9 cellular contexts compared by ENCODE assay signal in the genomic region with DNA sequence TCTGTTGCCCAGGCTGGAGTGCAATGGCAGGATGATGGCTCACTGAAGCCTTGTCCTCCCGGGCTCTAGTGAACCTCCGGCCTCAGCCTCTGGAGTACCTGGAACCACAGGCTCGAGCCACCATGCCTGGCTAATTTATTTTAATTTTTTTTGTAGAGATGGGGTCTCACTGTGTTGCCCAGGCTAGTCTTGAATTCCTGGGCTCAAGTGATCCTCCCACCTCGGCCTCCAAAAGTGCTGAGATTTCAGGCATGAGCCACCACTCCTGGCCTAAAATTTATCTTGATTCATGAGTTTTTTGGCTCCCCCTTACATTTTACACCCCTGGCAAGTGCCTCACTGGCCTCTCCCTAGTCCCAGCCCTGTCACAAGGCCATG. TPM values are rescaled to one million over a fixed set of nuclear protein-coding genes. Genes with fewer than 3 reads are reported as not detected.
DNase-seq lines count a peak whose midpoint lies in the region; ATAC-seq, FAIRE-seq and TF ChIP-seq lines count a peak whose summit lies in the region.
"Had no signal": no experiment of that assay in that cellular context is flagged by ENCODE, and none has a peak within 500 bp of the region (broad histone marks: within the 10 kb centered on the region; RNA-seq: fewer than 3 reads in every experiment).

No MANE protein-coding gene starts in this region.

- H4K20me1 ChIP-seq in endothelial cell of umbilical vein (replicated peaks; ENCODE audit: control insufficient read depth, extremely low read depth, insufficient read depth, low read length): no peaks in the 10 kb centered on the region

- H3K9me3 ChIP-seq in Peyer's patch: no peaks in the 10 kb centered on the region
- no peaks in the 10 kb centered on the region for H3K9me3 ChIP-seq in endothelial cell of umbilical vein (replicated peaks; ENCODE audit: control insufficient read depth, insufficient read depth, low read length)
- H3K9me3 ChIP-seq: MG63 had no signal

- no peak overlapping the region for H2AFZ ChIP-seq in endothelial cell of umbilical vein (ENCODE audit: low read depth, low read length)

- no peaks in the 10 kb centered on the region for H3K36me3 ChIP-seq in Peyer's patch
- H3K36me3 ChIP-seq in endothelial cell of umbilical vein (ENCODE audit: control insufficient read depth in 2 of 2, extremely low read depth in 1 of 2, insufficient read depth in 2 of 2, low read length in 2 of 2): no peaks in the 10 kb centered on the region

- peak overlapping the region; percentile 5 for H3K4me3 Mint-ChIP-seq in stimulated activated memory B cell treated with anti-CD40 and anti-IgM and Interleukin-4, amounts not matched to agents 10 μg/mL and 1 μg/mL and 100 μg/mL, for 72 hours

- no peaks in the 10 kb centered on the region for H3K9me1 ChIP-seq in endothelial cell of umbilical vein (replicated peaks; ENCODE audit: control insufficient read depth, extremely low read depth, insufficient read depth, low read length)

- no peak for ATAC-seq in stimulated activated memory B cell treated with anti-CD40 and anti-IgM and Interleukin-4, amounts not matched to agents 10 μg/mL and 1 μg/mL and 100 μg/mL, for 72 hours
- ATAC-seq in HG02884 (IDR thresholded peaks at IDR 0.05; ENCODE audit: unreplicated experiment): no peak

- no peak for DNase-seq in Peyer's patch
- no peak for DNase-seq in endothelial cell of umbilical vein (ENCODE audit: low read depth, low spot score)
- DNase-seq in activated naive CD4-positive, alpha-beta T cell treated with Interleukin-2 at 50 U/mL for 16 hours: no peak
- DNase-seq in CD1c-positive myeloid dendritic cell (ENCODE audit: extremely low spot score): no peak

- H3K4me3 ChIP-seq in Peyer's patch (no peak overlapping the region), endothelial cell of umbilical vein (replicated peaks in 1 of 3; ENCODE audit: insufficient read depth in 1 of 3, low read depth in 1 of 3, low read length in 3 of 3) (no peak overlapping the region)
- H3K4me3 ChIP-seq: MG63 had no signal

- CTCF ChIA-PET in endothelial cell of umbilical vein (lab: Charles Lee): interaction anchor here (0.5 to 9.2 kb wide), 11 partner anchors 14 to 124 kb away, joined by 3 to 91 read pairs (median 5); a partner anchor contains a TSS

- dilution Hi-C loops in endothelial cell of umbilical vein (cut with MboI; ENCODE audit: extremely low pct_ligation_motif_present, low sequenced_read_pairs): no loop called here

- no peaks in the 10 kb centered on the region for H3K36me3 Mint-ChIP-seq in stimulated activated memory B cell treated with anti-CD40 and anti-IgM and Interleukin-4, amounts not matched to agents 10 μg/mL and 1 μg/mL and 100 μg/mL, for 72 hours
- H3K36me3 Mint-ChIP-seq: immature natural killer cell had no signal

- H3K27me3 Mint-ChIP-seq in stimulated activated memory B cell treated with anti-CD40 and anti-IgM and Interleukin-4, amounts not matched to agents 10 μg/mL and 1 μg/mL and 100 μg/mL, for 72 hours: no peaks in the 10 kb centered on the region

- BruUV-seq in endothelial cell of umbilical vein (replicated peaks; lab: Mats Ljungman, UMichigan): no TSS peak

- H3K27ac ChIP-seq in Peyer's patch (peak overlapping the region in 3 of 4 donors; percentile 60 to 72 (median 61)), endothelial cell of umbilical vein (ENCODE audit: insufficient read depth, low read depth, low read length) (peak overlapping the region; percentile 97)

- H3K9ac ChIP-seq in endothelial cell of umbilical vein (replicated peaks; ENCODE audit: extremely low read depth, insufficient read depth, low read length): no peak overlapping the region

- no peak for FAIRE-seq in endothelial cell of umbilical vein (lab: Jason Lieb, UNC)

- no peak overlapping the region for H3K4me2 ChIP-seq in endothelial cell of umbilical vein (ENCODE audit: insufficient read depth, low read length)

- no peaks in the 10 kb centered on the region for H3K9me3 Mint-ChIP-seq in stimulated activated memory B cell treated with anti-CD40 and anti-IgM and Interleukin-4, amounts not matched to agents 10 μg/mL and 1 μg/mL and 100 μg/mL, for 72 hours
- H3K9me3 Mint-ChIP-seq: immature natural killer cell had no signal

- TF ChIP-seq POLR2A in Peyer's patch (IDR thresholded peaks at IDR 0.05) (no peak), endothelial cell of umbilical vein (IDR thresholded peaks at IDR 0.05; ENCODE audit: low read depth, low read length) (no peak)

- H3K27ac Mint-ChIP-seq in stimulated activated memory B cell treated with anti-CD40 and anti-IgM and Interleukin-4, amounts not matched to agents 10 μg/mL and 1 μg/mL and 100 μg/mL, for 72 hours: no peak overlapping the region

- peaks cover 0 to 80% (median 17%) of the 10 kb centered on the region in 4 donors for H3K4me1 ChIP-seq in Peyer's patch
- H3K4me1 ChIP-seq in endothelial cell of umbilical vein (ENCODE audit: control insufficient read depth, extremely low read depth, insufficient read depth, low read length): peaks cover 56% of the 10 kb centered on the region

- intact Hi-C loops in endothelial cell of umbilical vein (cut with micrococcal nuclease): loop anchor here (1.0 to 2.0 kb wide), 5 partner anchors 13 to 49 kb away; a partner anchor contains a TSS

- H3K79me2 ChIP-seq in endothelial cell of umbilical vein (ENCODE audit: control insufficient read depth, insufficient read depth, low read length): peaks cover 49% of the 10 kb centered on the region

- POLR2A ChIA-PET in endothelial cell of umbilical vein (lab: Charles Lee): interaction anchor here (0.6 to 5.3 kb wide), 4 partner anchors 26 to 131 kb away, joined by 3 to 34 read pairs (median 8); a partner anchor contains a TSS

- H3K4me1 Mint-ChIP-seq in stimulated activated memory B cell treated with anti-CD40 and anti-IgM and Interleukin-4, amounts not matched to agents 10 μg/mL and 1 μg/mL and 100 μg/mL, for 72 hours: peaks cover 58% of the 10 kb centered on the region

- H3K27me3 ChIP-seq in Peyer's patch (no peaks in the 10 kb centered on the region), endothelial cell of umbilical vein (ENCODE audit: control insufficient read depth in 2 of 2, insufficient read depth in 2 of 2, low read length in 2 of 2) (no peaks in the 10 kb centered on the region)
- H3K27me3 ChIP-seq: MG63 had no signal

- no peak for TF ChIP-seq CTCF in Peyer's patch (IDR thresholded peaks at IDR 0.05)
- TF ChIP-seq CTCF in endothelial cell of umbilical vein (IDR thresholded peaks at IDR 0.05; ENCODE audit: extremely low read depth in 1 of 2, insufficient read depth in 1 of 2, low read depth in 1 of 2, low read length in 2 of 2): no peak

RNA-seq across cellular contexts. Expression of a gene that starts 2.5 kb away (rescaled TPM):
- 10 to 100 TPM in 3 of 4 donors, 1 to 10 TPM in 1; 4.4 to 25.6 (median 19.5) TPM for total RNA-seq in Peyer's patch
- total RNA-seq in endothelial cell of umbilical vein: 202 and 219 TPM in 2 replicates
- polyA plus RNA-seq in endothelial cell of umbilical vein: 539 and 592 TPM in 2 replicates
- 283 and 310 TPM in 2 replicates for polyA plus RNA-seq in endothelial cell of umbilical vein (2011; cell fraction: cytosol; rRNA removed)
- 598 and 634 TPM in 2 replicates for polyA plus RNA-seq in endothelial cell of umbilical vein (2011; cell fraction: nucleus; rRNA removed)
- polyA plus RNA-seq in endothelial cell of umbilical vein (2012): 223 and 254 TPM in 2 replicates
- 472 and 495 TPM in 2 replicates for polyA minus RNA-seq in endothelial cell of umbilical vein
- 35.7 TPM for polyA minus RNA-seq in endothelial cell of umbilical vein (2011; cell fraction: cytosol; rRNA and poly(A)+ RNA removed)
- polyA minus RNA-seq in endothelial cell of umbilical vein (2011; cell fraction: nucleus; rRNA and poly(A)+ RNA removed): 135 and 171 TPM in 2 replicates

RNA-seq across cellular contexts. Expression of a gene that starts 4.2 kb away (rescaled TPM):
- total RNA-seq in Peyer's patch (not detected), endothelial cell of umbilical vein (not detected in 2 replicates)
- polyA plus RNA-seq in endothelial cell of umbilical vein: 0.18 and 0.24 TPM in 2 replicates
- 0.14 and 0.21 TPM in 2 replicates for polyA plus RNA-seq in endothelial cell of umbilical vein (2011; cell fraction: cytosol; rRNA removed)
- polyA plus RNA-seq in endothelial cell of umbilical vein (2011; cell fraction: nucleus; rRNA removed): 0.22 TPM in 1 of 2 replicates, not detected in the other
- not detected in 2 replicates for polyA plus RNA-seq in endothelial cell of umbilical vein (2012)
- polyA minus RNA-seq in endothelial cell of umbilical vein: not detected in 2 replicates
- polyA minus RNA-seq in endothelial cell of umbilical vein (2011; cell fraction: cytosol; rRNA and poly(A)+ RNA removed): not detected
- not detected in 2 replicates for polyA minus RNA-seq in endothelial cell of umbilical vein (2011; cell fraction: nucleus; rRNA and poly(A)+ RNA removed)
- total RNA-seq: T-helper 2 cell treated with Interferon-gamma antibody and Interleukin-4, amounts not matched to agents 100 ng/mL and 5 ng/mL, for 36 hours had no signal
- polyA plus RNA-seq: immature natural killer cell had no signal

RNA-seq across cellular contexts. Expression of a gene that starts 26.0 kb away (rescaled TPM):
- total RNA-seq in Peyer's patch (100 to 1,000 TPM; 181 to 330 (median 254) TPM), endothelial cell of umbilical vein (1,088 and 1,201 TPM in 2 replicates)
- 557 and 824 TPM in 2 replicates for polyA plus RNA-seq in endothelial cell of umbilical vein
- 942 and 1,041 TPM in 2 replicates for polyA plus RNA-seq in endothelial cell of umbilical vein (2011; cell fraction: cytosol; rRNA removed)
- 609 and 717 TPM in 2 replicates for polyA plus RNA-seq in endothelial cell of umbilical vein (2011; cell fraction: nucleus; rRNA removed)
- 1,037 and 1,473 TPM in 2 replicates for polyA plus RNA-seq in endothelial cell of umbilical vein (2012)
- 861 and 862 TPM in 2 replicates for polyA minus RNA-seq in endothelial cell of umbilical vein
- polyA minus RNA-seq in endothelial cell of umbilical vein (2011; cell fraction: cytosol; rRNA and poly(A)+ RNA removed): 534 TPM
- polyA minus RNA-seq in endothelial cell of umbilical vein (2011; cell fraction: nucleus; rRNA and poly(A)+ RNA removed): 163 and 218 TPM in 2 replicates

RNA-seq across cellular contexts. Expression of a gene that starts 36.4 kb away (rescaled TPM):
- total RNA-seq in Peyer's patch: 10 to 100 TPM; 10.7 to 35.2 (median 26.5) TPM
- total RNA-seq in endothelial cell of umbilical vein: 53.4 and 53.9 TPM in 2 replicates
- 112 and 148 TPM in 2 replicates for polyA plus RNA-seq in endothelial cell of umbilical vein
- polyA plus RNA-seq in endothelial cell of umbilical vein (2011; cell fraction: cytosol; rRNA removed): 76.0 and 79.0 TPM in 2 replicates
- polyA plus RNA-seq in endothelial cell of umbilical vein (2011; cell fraction: nucleus; rRNA removed): 74.2 and 86.3 TPM in 2 replicates
- 52.5 and 55.0 TPM in 2 replicates for polyA plus RNA-seq in endothelial cell of umbilical vein (2012)
- polyA minus RNA-seq in endothelial cell of umbilical vein: 78.2 and 84.1 TPM in 2 replicates
- polyA minus RNA-seq in endothelial cell of umbilical vein (2011; cell fraction: cytosol; rRNA and poly(A)+ RNA removed): 35.8 TPM
- polyA minus RNA-seq in endothelial cell of umbilical vein (2011; cell fraction: nucleus; rRNA and poly(A)+ RNA removed): 14.9 and 16.5 TPM in 2 replicates

RNA-seq across cellular contexts. Expression of a gene that starts 44.4 kb away (rescaled TPM):
- total RNA-seq in Peyer's patch: 10 to 100 TPM; 16.9 to 36.3 (median 24.9) TPM
- 15.6 and 19.0 TPM in 2 replicates for total RNA-seq in endothelial cell of umbilical vein
- 22.6 and 25.8 TPM in 2 replicates for polyA plus RNA-seq in endothelial cell of umbilical vein
- polyA plus RNA-seq in endothelial cell of umbilical vein (2011; cell fraction: cytosol; rRNA removed): 14.6 and 17.7 TPM in 2 replicates
- polyA plus RNA-seq in endothelial cell of umbilical vein (2011; cell fraction: nucleus; rRNA removed): 13.9 and 14.2 TPM in 2 replicates
- polyA plus RNA-seq in endothelial cell of umbilical vein (2012): 10.0 and 15.1 TPM in 2 replicates
- 7.1 and 11.1 TPM in 2 replicates for polyA minus RNA-seq in endothelial cell of umbilical vein
- 4.9 TPM for polyA minus RNA-seq in endothelial cell of umbilical vein (2011; cell fraction: cytosol; rRNA and poly(A)+ RNA removed)
- 4.3 and 11.1 TPM in 2 replicates for polyA minus RNA-seq in endothelial cell of umbilical vein (2011; cell fraction: nucleus; rRNA and poly(A)+ RNA removed)
